20 cellular contexts compared by ENCODE assay signal in the genomic region with DNA sequence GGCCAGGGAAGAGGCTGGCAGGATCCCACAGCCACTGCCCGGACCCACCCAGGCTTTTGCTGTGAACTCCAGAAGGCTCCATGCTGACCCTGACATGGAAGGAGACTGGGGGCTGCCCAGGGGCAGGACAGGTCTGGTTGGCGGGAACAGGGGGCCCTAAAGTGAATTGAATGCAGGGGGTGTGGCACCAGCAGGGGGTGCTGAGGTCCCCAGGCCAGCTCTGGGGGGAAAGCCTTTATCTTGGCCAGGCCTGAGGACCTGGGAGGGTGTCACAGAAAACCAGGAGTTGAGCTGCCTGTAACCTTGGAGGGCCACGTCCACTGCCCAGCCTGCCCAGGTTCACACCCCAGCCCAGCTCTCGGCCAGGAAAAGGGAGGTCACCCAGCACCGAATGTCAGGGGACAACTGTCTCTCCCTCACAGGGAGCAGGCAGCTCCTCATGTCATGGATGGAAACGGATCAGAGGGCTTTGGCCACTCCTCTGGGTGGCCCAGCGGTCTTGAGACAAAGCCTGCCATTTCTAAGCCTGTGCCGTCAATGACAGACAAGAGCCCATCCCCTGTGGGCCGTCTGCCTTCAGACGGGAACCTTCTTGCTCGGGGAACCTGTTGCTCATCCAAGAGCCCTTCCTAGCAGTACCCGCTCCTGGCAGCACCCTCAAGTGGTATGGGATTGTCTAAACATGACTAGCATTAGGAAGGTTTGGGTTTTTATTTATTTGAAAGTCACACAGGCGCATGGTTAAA. TPM values are rescaled to one million over a fixed set of nuclear protein-coding genes. Genes with fewer than 3 reads are reported as not detected.
A peak's percentile ranks its signal among the peaks of the same experiment; 100 is the strongest.
DNase-seq lines count a peak whose midpoint lies in the region; ATAC-seq, FAIRE-seq and TF ChIP-seq lines count a peak whose summit lies in the region.
"Had no signal": no experiment of that assay in that cellular context is flagged by ENCODE, and none has a peak within 500 bp of the region (broad histone marks: within the 10 kb centered on the region; RNA-seq: fewer than 3 reads in every experiment).

No MANE protein-coding gene starts in this region.

- TF ChIP-seq CTCF in left ventricle myocardium inferior (IDR thresholded peaks at IDR 0.05; ENCODE audit: borderline replicate concordance) (no peak), Loucy (conservative IDR thresholded peaks at IDR 0.05; ENCODE audit: low read length) (0 out of 2 replicates have a peak, but pooled peaks have one; percentile 25), astrocyte (IDR thresholded peaks at IDR 0.05; ENCODE audit: insufficient read depth, low read depth, low read length) (no peak), retinal pigment epithelial cell (conservative IDR thresholded peaks at IDR 0.05; ENCODE audit: low read depth, low read length) (peak; percentile 15)

- H3F3A ChIP-seq in Loucy (ENCODE audit: low read depth), result no peaks in the 10 kb centered on the region

- H3K27ac Mint-ChIP-seq in astrocyte (ENCODE audit: unreplicated experiment), result peak overlapping the region; percentile 26
- H3K27ac Mint-ChIP-seq in activated naive CD8-positive, alpha-beta T cell treated with anti-CD3 and anti-CD28 coated beads for 36 hours, result no peak overlapping the region

- intact Hi-C loops in left ventricle myocardium superior (cut with micrococcal nuclease) (no loop called here), left ventricle myocardium inferior (cut with micrococcal nuclease) (no loop called here)

- H4K20me1 ChIP-seq in Loucy (ENCODE audit: insufficient read depth, low read length, poor library complexity, severe bottlenecking) (peaks cover 19% of the 10 kb centered on the region), astrocyte (ENCODE audit: insufficient read depth, low read length) (peaks cover 19% of the 10 kb centered on the region)

- peaks cover 20% of the 10 kb centered on the region for H3K4me1 Mint-ChIP-seq in astrocyte (ENCODE audit: low read depth, unreplicated experiment)
- peaks cover 12% of the 10 kb centered on the region for H3K4me1 Mint-ChIP-seq in activated naive CD8-positive, alpha-beta T cell treated with anti-CD3 and anti-CD28 coated beads for 36 hours

- H3K9me3 ChIP-seq in left ventricle myocardium inferior (replicated peaks) (no peaks in the 10 kb centered on the region), Loucy (ENCODE audit: insufficient read depth, low read depth, low read length) (no peaks in the 10 kb centered on the region), astrocyte (ENCODE audit: insufficient read depth, low read depth, low read length) (no peaks in the 10 kb centered on the region)
- H3K9me3 ChIP-seq: A549 had no signal

- H3K4me3 Mint-ChIP-seq in astrocyte (ENCODE audit: unreplicated experiment), result no peak overlapping the region
- H3K4me3 Mint-ChIP-seq in activated naive CD8-positive, alpha-beta T cell treated with anti-CD3 and anti-CD28 coated beads for 36 hours, result no peak overlapping the region

- H3K27me3 ChIP-seq in left ventricle myocardium inferior (ENCODE audit: low read depth), result peaks cover 26% of the 10 kb centered on the region
- H3K27me3 ChIP-seq in Loucy (ENCODE audit: insufficient read depth, low read length, poor library complexity, severe bottlenecking), result no peaks in the 10 kb centered on the region
- H3K27me3 ChIP-seq in astrocyte (ENCODE audit: insufficient read depth, low read length), result peaks cover 7% of the 10 kb centered on the region

- peaks cover 20% of the 10 kb centered on the region for H3K27me3 Mint-ChIP-seq in astrocyte (ENCODE audit: low read depth, unreplicated experiment)
- no peaks in the 10 kb centered on the region for H3K27me3 Mint-ChIP-seq in activated naive CD8-positive, alpha-beta T cell treated with anti-CD3 and anti-CD28 coated beads for 36 hours

- no peak overlapping the region for H2AFZ ChIP-seq in Loucy (ENCODE audit: low read length)
- H2AFZ ChIP-seq in astrocyte (ENCODE audit: low read depth, low read length), result no peak overlapping the region

- H3K4me1 ChIP-seq in left ventricle myocardium inferior, result peaks cover 26% of the 10 kb centered on the region
- H3K4me1 ChIP-seq in Loucy (ENCODE audit: insufficient read depth, low read length, poor library complexity, severe bottlenecking), result peaks cover 20% of the 10 kb centered on the region
- H3K4me1 ChIP-seq in astrocyte (ENCODE audit: insufficient read depth, low read length), result peaks cover 21% of the 10 kb centered on the region

- H3K4me3 ChIP-seq in left ventricle myocardium inferior (no peak overlapping the region), Loucy (ENCODE audit: low read length, poor library complexity, severe bottlenecking) (no peak overlapping the region), astrocyte (ENCODE audit: insufficient read depth, low read depth, low read length) (no peak overlapping the region), retinal pigment epithelial cell (ENCODE audit: low read length) (no peak overlapping the region)
- H3K4me3 ChIP-seq: A549 had no signal

- H3K79me2 ChIP-seq in Loucy (ENCODE audit: insufficient read depth, low read length), result peaks cover 22% of the 10 kb centered on the region
- peaks cover 18% of the 10 kb centered on the region for H3K79me2 ChIP-seq in astrocyte (ENCODE audit: insufficient read depth, low read length)

- H3K36me3 Mint-ChIP-seq in astrocyte (ENCODE audit: low read depth, unreplicated experiment), result peaks cover 5% of the 10 kb centered on the region
- H3K36me3 Mint-ChIP-seq in activated naive CD8-positive, alpha-beta T cell treated with anti-CD3 and anti-CD28 coated beads for 36 hours, result peaks cover 15% of the 10 kb centered on the region

- no peak for ATAC-seq in left ventricle myocardium superior
- ATAC-seq in HG03571 (IDR thresholded peaks at IDR 0.05; ENCODE audit: unreplicated experiment), result no peak
- ATAC-seq: A549 had no signal

- no peak overlapping the region for H3K4me2 ChIP-seq in Loucy (ENCODE audit: low read depth, low read length, poor library complexity, severe bottlenecking)
- H3K4me2 ChIP-seq in astrocyte (ENCODE audit: low read length), result no peak overlapping the region
- H3K4me2 ChIP-seq: A549 had no signal

- H3K9ac ChIP-seq in Loucy (ENCODE audit: low read depth, low read length, poor library complexity, severe bottlenecking) (no peak overlapping the region), astrocyte (ENCODE audit: low read length) (no peak overlapping the region)

- DNase-seq in left ventricle myocardium superior, result peak; percentile 18
- DNase-seq in left ventricle myocardium inferior, result no peak
- DNase-seq in astrocyte (ENCODE audit: low read depth), result no peak
- DNase-seq in retinal pigment epithelial cell (ENCODE audit: low read depth), result no peak
- no peak for DNase-seq in activated naive CD8-positive, alpha-beta T cell treated with anti-CD3 and anti-CD28 coated beads for 36 hours
- no peak for DNase-seq in LoVo (ENCODE audit: low spot score)
- DNase-seq: C1 segment of cervical spinal cord, DMS 273 treated with DMSO at 0.1 percent for 48 hours, EL, MV-4-11, NCI-H1436, NCI-H2029 treated with DMSO at 0.1 percent for 48 hours, NCI-H510A, NCI-H774, SIG-M5 had no signal

- H3K9me3 Mint-ChIP-seq in astrocyte (ENCODE audit: unreplicated experiment), result no peaks in the 10 kb centered on the region
- H3K9me3 Mint-ChIP-seq in activated naive CD8-positive, alpha-beta T cell treated with anti-CD3 and anti-CD28 coated beads for 36 hours, result no peaks in the 10 kb centered on the region

- H3K27ac ChIP-seq in left ventricle myocardium inferior (replicated peaks) (no peak overlapping the region), astrocyte (ENCODE audit: low read depth, low read length) (no peak overlapping the region)

- FAIRE-seq in astrocyte (lab: Jason Lieb, UNC), result no peak
- FAIRE-seq: A549, H54 had no signal

- H3K36me3 ChIP-seq in left ventricle myocardium inferior (peaks cover 8% of the 10 kb centered on the region), Loucy (ENCODE audit: insufficient read depth, low read length) (no peaks in the 10 kb centered on the region), astrocyte (ENCODE audit: insufficient read depth, low read length) (peaks cover 5% of the 10 kb centered on the region)

- no peaks in the 10 kb centered on the region for H3K9me2 ChIP-seq in Loucy (replicated peaks; ENCODE audit: low read depth, low read length)

RNA-seq across cellular contexts. Expression of a gene that starts 2.9 kb away (rescaled TPM):
- total RNA-seq in left ventricle myocardium superior (24.3 TPM), left ventricle myocardium inferior (22.2 TPM), astrocyte (98.9 and 107 TPM in 2 replicates)
- 10 to 100 TPM; 47.4 to 48.3 TPM for total RNA-seq in activated naive CD8-positive, alpha-beta T cell treated with anti-CD3 and anti-CD28 coated beads for 36 hours

RNA-seq across cellular contexts. Expression of a gene that starts 16.8 kb away (rescaled TPM):
- total RNA-seq in left ventricle myocardium superior, result not detected
- 0.27 TPM for total RNA-seq in left ventricle myocardium inferior
- 2.9 and 3.3 TPM in 2 replicates for total RNA-seq in astrocyte
- total RNA-seq in activated naive CD8-positive, alpha-beta T cell treated with anti-CD3 and anti-CD28 coated beads for 36 hours, result under 1 TPM; 0.23 to 0.34 TPM
- total RNA-seq: HT1080 had no signal

RNA-seq across cellular contexts. Expression of a gene that starts 35.4 kb away (rescaled TPM):
- total RNA-seq in left ventricle myocardium superior (not detected), left ventricle myocardium inferior (not detected), astrocyte (146 and 162 TPM in 2 replicates)
- not detected for total RNA-seq in activated naive CD8-positive, alpha-beta T cell treated with anti-CD3 and anti-CD28 coated beads for 36 hours
- total RNA-seq: HT1080 had no signal

RNA-seq across cellular contexts. Expression of a gene that starts 53.7 kb away (rescaled TPM):
- total RNA-seq in left ventricle myocardium superior, result 30.9 TPM
- total RNA-seq in left ventricle myocardium inferior, result 33.4 TPM
- 220 and 225 TPM in 2 replicates for total RNA-seq in astrocyte
- total RNA-seq in activated naive CD8-positive, alpha-beta T cell treated with anti-CD3 and anti-CD28 coated beads for 36 hours, result 10 to 100 TPM; 62.5 to 66.6 TPM

Comparison
In these comparisons a context has a peak if more than half of its experiments do, and no peak if none do; other contexts are left out.
1. CTCF ChIP-seq: peak in Loucy (single experiment) and retinal pigment epithelial cell (single experiment); none in left ventricle myocardium inferior (single experiment) and astrocyte (single experiment).
2. RNA of a gene that starts 35.4 kb away (total RNA-seq): 146 to 162 TPM in astrocyte; not detected in left ventricle myocardium superior (single experiment), not detected in left ventricle myocardium inferior (single experiment) and not detected in activated naive CD8-positive, alpha-beta T cell treated with anti-CD3 and anti-CD28 coated beads for 36 hours; every median in the first group is over 100 times any median in the second.